ENCODE assay signal across 9 cellular contexts in genomic region chr13:86870388-86870966, GRCh38.
DNase-seq lines count a peak whose midpoint lies in the region; ATAC-seq and TF ChIP-seq lines count a peak whose summit lies in the region.
"Had no signal": no experiment of that assay in that cellular context is flagged by ENCODE, and none has a peak within 500 bp of the region (broad histone marks: within the 10 kb centered on the region; RNA-seq: fewer than 3 reads in every experiment).

No MANE protein-coding gene starts in this region.

- in situ Hi-C loops in Panc1 (cut with HindIII; ENCODE audit: low pct_unique_long_range_greater_than_20kb, low sequenced_read_pairs): no loop called here
- in situ Hi-C loops in transverse colon (cut with MboI; ENCODE audit: low pct_ligation_motif_present in 1 of 4, low pct_unique_long_range_greater_than_20kb in 1 of 4, low sequenced_read_pairs in 3 of 4): no loop called here

- H3K27me3 ChIP-seq in cardiac muscle cell: no peaks in the 10 kb centered on the region
- H3K27me3 ChIP-seq in Panc1 (ENCODE audit: control insufficient read depth, insufficient read depth, low read length): no peaks in the 10 kb centered on the region
- no peaks in the 10 kb centered on the region for H3K27me3 ChIP-seq in transverse colon

- CTCF ChIA-PET in Panc1 (lab: Charles Lee): interaction anchor here (1.3 kb wide), 1 partner anchor 404 kb away, joined by 7 read pairs; no protein-coding TSS in a partner anchor

- intact Hi-C loops in Right ventricle myocardium superior (cut with DNase I): no loop called here
- intact Hi-C loops in Panc1 (cut with micrococcal nuclease; ENCODE audit: unreplicated experiment): loop anchor here (1.0 kb wide), 1 partner anchor 404 kb away; no protein-coding TSS in a partner anchor
- intact Hi-C loops in transverse colon (cut with DNase I; ENCODE audit: low total_unique reads): no loop called here

- peak; percentile 49 for TF ChIP-seq CTCF in cardiac muscle cell (IDR thresholded peaks at IDR 0.05; ENCODE audit: low read depth, low read length)
- TF ChIP-seq CTCF in Panc1 (IDR thresholded peaks at IDR 0.05): peak; percentile 47; the same call in 1 of the 2 replicates
- TF ChIP-seq CTCF in fibroblast of villous mesenchyme (IDR thresholded peaks at IDR 0.05; ENCODE audit: insufficient read depth, low read depth, low read length): peak; percentile 59
- peak; percentile 46 to 59 (median 56) for TF ChIP-seq CTCF in transverse colon (IDR thresholded peaks at IDR 0.05)

- no TSS peak for BruUV-seq in Panc1 (replicated peaks; lab: Mats Ljungman, UMichigan)

- H3K27ac ChIP-seq in cardiac muscle cell: no peak overlapping the region
- peak overlapping the region; percentile 73; the same call in 1 of the 2 replicates for H3K27ac ChIP-seq in Panc1 (ENCODE audit: low read length)
- no peak overlapping the region for H3K27ac ChIP-seq in transverse colon

- DNase-seq in cardiac muscle cell (ENCODE audit: low read depth in 1 of 2, low spot score in 1 of 2) (peak; percentile 22 to 27), Right ventricle myocardium superior (no peak), Panc1 (ENCODE audit: low read depth, low spot score) (no peak), fibroblast of villous mesenchyme (ENCODE audit: low read depth) (peak; percentile 27), transverse colon (no peak), T1000 (lab: John Stamatoyannopoulos, UW) (no peak)
- DNase-seq: activated B cell treated with CpG ODN at 0.5 μM for 24 hours had no signal

- POLR2A ChIA-PET in Panc1 (lab: Charles Lee): no interaction called here

- H3K36me3 ChIP-seq in cardiac muscle cell (no peaks in the 10 kb centered on the region), Panc1 (ENCODE audit: control insufficient read depth, insufficient read depth, low read length) (no peaks in the 10 kb centered on the region), transverse colon (no peaks in the 10 kb centered on the region)

- H3K4me3 ChIP-seq in cardiac muscle cell (no peak overlapping the region), Panc1 (ENCODE audit: low read depth in 2 of 2, low read length in 2 of 2) (no peak overlapping the region), fibroblast of villous mesenchyme (ENCODE audit: low read depth, low read length) (no peak overlapping the region), transverse colon (no peak overlapping the region)

- no peak for TF ChIP-seq EP300 in transverse colon (IDR thresholded peaks at IDR 0.05; ENCODE audit: low read depth)

- ATAC-seq in Right ventricle myocardium superior (ENCODE audit: poor library complexity) (no peak), Panc1 (no peak), HG03520 (IDR thresholded peaks at IDR 0.05; ENCODE audit: unreplicated experiment) (no peak), GM21576 (IDR thresholded peaks at IDR 0.05; ENCODE audit: unreplicated experiment) (no peak)

- H3K4me1 ChIP-seq in cardiac muscle cell (ENCODE audit: low read depth): no peaks in the 10 kb centered on the region
- peaks cover 4% of the 10 kb centered on the region; the same call in 1 of the 2 replicates for H3K4me1 ChIP-seq in Panc1 (ENCODE audit: control insufficient read depth, insufficient read depth, low read length)
- no peaks in the 10 kb centered on the region for H3K4me1 ChIP-seq in transverse colon

- 5 to 21% methylated on average over 2 to 3 of the region's 3 CpGs for WGBS in transverse colon (ENCODE audit: low coverage in 1 of 2), 2 donors

- no peak for TF ChIP-seq POLR2A in transverse colon (IDR thresholded peaks at IDR 0.05)

- no peaks in the 10 kb centered on the region for H3K9me3 ChIP-seq in cardiac muscle cell (ENCODE audit: low read depth)
- no peaks in the 10 kb centered on the region for H3K9me3 ChIP-seq in Panc1 (ENCODE audit: control insufficient read depth, insufficient read depth, low read depth, low read length)
- no peaks in the 10 kb centered on the region for H3K9me3 ChIP-seq in transverse colon

Comparison
In these comparisons a context has a peak if more than half of its experiments do, and no peak if none do; other contexts are left out.
1. DNase-seq: peak in cardiac muscle cell (2 of 2) and fibroblast of villous mesenchyme (single experiment); none in Right ventricle myocardium superior (single experiment), Panc1 (single experiment), transverse colon (single experiment) and T1000 (single experiment).
2. Peak in every context shown above with its lines, with median percentiles within 50 percentile points of each other: CTCF ChIP-seq.